ENCODE assay signal across 1 cellular context in the genomic region with DNA sequence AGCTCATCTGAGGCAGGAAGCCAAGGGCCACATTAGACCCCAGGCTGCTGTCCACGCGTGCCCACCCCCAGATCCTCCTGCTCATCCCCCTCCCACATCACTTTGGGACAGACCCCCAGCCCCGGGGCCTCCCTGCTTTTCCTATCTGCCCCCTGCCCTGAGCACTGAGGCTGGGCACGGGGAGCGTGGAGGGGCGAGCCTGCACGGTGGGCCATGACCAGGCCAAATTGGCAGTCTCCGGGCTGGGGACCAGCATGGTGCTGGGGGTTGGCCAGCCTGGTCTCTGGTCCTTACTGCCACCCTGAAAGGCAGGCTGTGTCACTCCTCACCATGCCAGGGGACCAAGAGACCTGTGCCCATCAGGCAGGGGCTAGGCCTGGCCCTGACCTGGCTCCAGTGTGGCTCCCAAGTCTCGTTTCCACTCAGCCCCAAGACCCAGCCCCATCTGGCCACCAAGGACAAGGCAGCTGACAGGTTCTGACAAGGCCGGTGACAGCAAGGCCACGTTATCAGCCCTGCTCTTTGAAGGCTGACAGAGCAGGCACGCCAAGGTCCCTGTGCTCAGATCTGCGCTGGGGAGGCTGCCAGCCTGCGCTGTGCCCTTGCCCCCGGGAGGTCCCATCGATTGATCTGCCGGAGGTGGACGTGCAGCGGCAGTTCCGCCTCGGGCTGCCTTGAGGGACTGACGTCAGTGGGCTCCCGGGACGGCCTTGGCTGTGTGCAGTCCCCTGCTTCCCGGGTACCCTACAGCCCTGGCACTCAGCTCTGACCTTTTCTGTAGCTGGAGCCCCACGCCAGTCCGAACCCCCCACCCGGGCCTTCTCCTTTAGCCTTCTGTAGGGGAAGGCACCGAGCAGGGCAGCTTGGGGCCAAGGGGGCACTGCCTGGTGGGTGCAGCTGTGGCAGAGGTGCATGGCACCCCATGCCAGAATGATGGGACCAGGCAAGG.
TF ChIP-seq lines count a peak whose summit lies in the region.

No MANE protein-coding gene starts in this region.

TF ChIP-seq in HepG2, 621 proteins besides CTCF, POLR2A, EP300 and RAD21 (continued from another document and continues in another):
- TF ChIP-seq ZNF619 (CRISPR knock-in tag; IDR thresholded peaks at IDR 0.05), result peak; percentile 58; the same call in 1 of the 2 replicates
- no peak for TF ChIP-seq KDM1A (CRISPR knock-in tag; IDR thresholded peaks at IDR 0.05)
- TF ChIP-seq, protein P1, sequence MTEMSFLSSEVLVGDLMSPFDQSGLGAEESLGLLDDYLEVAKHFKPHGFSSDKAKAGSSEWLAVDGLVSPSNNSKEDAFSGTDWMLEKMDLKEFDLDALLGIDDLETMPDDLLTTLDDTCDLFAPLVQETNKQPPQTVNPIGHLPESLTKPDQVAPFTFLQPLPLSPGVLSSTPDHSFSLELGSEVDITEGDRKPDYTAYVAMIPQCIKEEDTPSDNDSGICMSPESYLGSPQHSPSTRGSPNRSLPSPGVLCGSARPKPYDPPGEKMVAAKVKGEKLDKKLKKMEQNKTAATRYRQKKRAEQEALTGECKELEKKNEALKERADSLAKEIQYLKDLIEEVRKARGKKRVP (CRISPR knock-in tag; IDR thresholded peaks at IDR 0.05), result no peak
- peak; percentile 75; the same call in 1 of the 2 replicates for TF ChIP-seq ZNF776 (CRISPR knock-in tag; IDR thresholded peaks at IDR 0.05)
- TF ChIP-seq SRSF9 (IDR thresholded peaks at IDR 0.05; ENCODE audit: borderline replicate concordance, insufficient read depth, low read depth, low read length, poor library complexity, severe bottlenecking), result no peak
- no peak; the same call in 1 of the 2 replicates for TF ChIP-seq NFYC (CRISPR knock-in tag; IDR thresholded peaks at IDR 0.05)
- no peak for TF ChIP-seq SP140L (CRISPR knock-in tag; IDR thresholded peaks at IDR 0.05; ENCODE audit: borderline replicate concordance)
- peak; percentile 81 for TF ChIP-seq BCL6 (CRISPR knock-in tag; IDR thresholded peaks at IDR 0.05)
- TF ChIP-seq CHD4 (IDR thresholded peaks at IDR 0.05; ENCODE audit: borderline replicate concordance, low read length), result no peak
- peak; percentile 74; the same call in 1 of the 2 replicates for TF ChIP-seq POGZ (CRISPR knock-in tag; IDR thresholded peaks at IDR 0.05)
- TF ChIP-seq, protein P2, sequence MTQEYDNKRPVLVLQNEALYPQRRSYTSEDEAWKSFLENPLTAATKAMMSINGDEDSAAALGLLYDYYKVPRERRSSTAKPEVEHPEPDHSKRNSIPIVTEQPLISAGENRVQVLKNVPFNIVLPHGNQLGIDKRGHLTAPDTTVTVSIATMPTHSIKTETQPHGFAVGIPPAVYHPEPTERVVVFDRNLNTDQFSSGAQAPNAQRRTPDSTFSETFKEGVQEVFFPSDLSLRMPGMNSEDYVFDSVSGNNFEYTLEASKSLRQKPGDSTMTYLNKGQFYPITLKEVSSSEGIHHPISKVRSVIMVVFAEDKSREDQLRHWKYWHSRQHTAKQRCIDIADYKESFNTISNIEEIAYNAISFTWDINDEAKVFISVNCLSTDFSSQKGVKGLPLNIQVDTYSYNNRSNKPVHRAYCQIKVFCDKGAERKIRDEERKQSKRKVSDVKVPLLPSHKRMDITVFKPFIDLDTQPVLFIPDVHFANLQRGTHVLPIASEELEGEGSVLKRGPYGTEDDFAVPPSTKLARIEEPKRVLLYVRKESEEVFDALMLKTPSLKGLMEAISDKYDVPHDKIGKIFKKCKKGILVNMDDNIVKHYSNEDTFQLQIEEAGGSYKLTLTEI (CRISPR knock-in tag; conservative IDR thresholded peaks at IDR 0.05), result no peak
- TF ChIP-seq, protein P3, sequence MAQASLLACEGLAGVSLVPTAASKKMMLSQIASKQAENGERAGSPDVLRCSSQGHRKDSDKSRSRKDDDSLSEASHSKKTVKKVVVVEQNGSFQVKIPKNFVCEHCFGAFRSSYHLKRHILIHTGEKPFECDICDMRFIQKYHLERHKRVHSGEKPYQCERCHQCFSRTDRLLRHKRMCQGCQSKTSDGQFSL (CRISPR knock-in tag; IDR thresholded peaks at IDR 0.05), result no peak
- peak; percentile 74; the same call in 1 of the 2 replicates for TF ChIP-seq ZNF614 (CRISPR knock-in tag; IDR thresholded peaks at IDR 0.05; ENCODE audit: borderline replicate concordance)
- TF ChIP-seq, protein P4, sequence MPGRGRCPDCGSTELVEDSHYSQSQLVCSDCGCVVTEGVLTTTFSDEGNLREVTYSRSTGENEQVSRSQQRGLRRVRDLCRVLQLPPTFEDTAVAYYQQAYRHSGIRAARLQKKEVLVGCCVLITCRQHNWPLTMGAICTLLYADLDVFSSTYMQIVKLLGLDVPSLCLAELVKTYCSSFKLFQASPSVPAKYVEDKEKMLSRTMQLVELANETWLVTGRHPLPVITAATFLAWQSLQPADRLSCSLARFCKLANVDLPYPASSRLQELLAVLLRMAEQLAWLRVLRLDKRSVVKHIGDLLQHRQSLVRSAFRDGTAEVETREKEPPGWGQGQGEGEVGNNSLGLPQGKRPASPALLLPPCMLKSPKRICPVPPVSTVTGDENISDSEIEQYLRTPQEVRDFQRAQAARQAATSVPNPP (CRISPR knock-in tag; IDR thresholded peaks at IDR 0.05), result no peak
- TF ChIP-seq CC2D1A (CRISPR knock-in tag; IDR thresholded peaks at IDR 0.05), result 0 out of 2 replicates have a peak, but pooled peaks have one; percentile 54
- TF ChIP-seq ZNF569 (CRISPR knock-in tag; IDR thresholded peaks at IDR 0.05; ENCODE audit: borderline replicate concordance), result 0 out of 2 replicates have a peak, but pooled peaks have one; percentile 56
- TF ChIP-seq, protein P5, sequence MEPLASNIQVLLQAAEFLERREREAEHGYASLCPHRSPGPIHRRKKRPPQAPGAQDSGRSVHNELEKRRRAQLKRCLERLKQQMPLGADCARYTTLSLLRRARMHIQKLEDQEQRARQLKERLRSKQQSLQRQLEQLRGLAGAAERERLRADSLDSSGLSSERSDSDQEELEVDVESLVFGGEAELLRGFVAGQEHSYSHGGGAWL (CRISPR knock-in tag; IDR thresholded peaks at IDR 0.05), result peak; percentile 61; the same call in 1 of the 2 replicates
- TF ChIP-seq RBFOX2 (IDR thresholded peaks at IDR 0.05; ENCODE audit: low read depth, low read length), result no peak
- TF ChIP-seq, protein P6, sequence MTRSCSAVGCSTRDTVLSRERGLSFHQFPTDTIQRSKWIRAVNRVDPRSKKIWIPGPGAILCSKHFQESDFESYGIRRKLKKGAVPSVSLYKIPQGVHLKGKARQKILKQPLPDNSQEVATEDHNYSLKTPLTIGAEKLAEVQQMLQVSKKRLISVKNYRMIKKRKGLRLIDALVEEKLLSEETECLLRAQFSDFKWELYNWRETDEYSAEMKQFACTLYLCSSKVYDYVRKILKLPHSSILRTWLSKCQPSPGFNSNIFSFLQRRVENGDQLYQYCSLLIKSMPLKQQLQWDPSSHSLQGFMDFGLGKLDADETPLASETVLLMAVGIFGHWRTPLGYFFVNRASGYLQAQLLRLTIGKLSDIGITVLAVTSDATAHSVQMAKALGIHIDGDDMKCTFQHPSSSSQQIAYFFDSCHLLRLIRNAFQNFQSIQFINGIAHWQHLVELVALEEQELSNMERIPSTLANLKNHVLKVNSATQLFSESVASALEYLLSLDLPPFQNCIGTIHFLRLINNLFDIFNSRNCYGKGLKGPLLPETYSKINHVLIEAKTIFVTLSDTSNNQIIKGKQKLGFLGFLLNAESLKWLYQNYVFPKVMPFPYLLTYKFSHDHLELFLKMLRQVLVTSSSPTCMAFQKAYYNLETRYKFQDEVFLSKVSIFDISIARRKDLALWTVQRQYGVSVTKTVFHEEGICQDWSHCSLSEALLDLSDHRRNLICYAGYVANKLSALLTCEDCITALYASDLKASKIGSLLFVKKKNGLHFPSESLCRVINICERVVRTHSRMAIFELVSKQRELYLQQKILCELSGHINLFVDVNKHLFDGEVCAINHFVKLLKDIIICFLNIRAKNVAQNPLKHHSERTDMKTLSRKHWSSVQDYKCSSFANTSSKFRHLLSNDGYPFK (CRISPR knock-in tag; IDR thresholded peaks at IDR 0.05; ENCODE audit: borderline replicate concordance), result peak; percentile 55; the same call in 1 of the 2 replicates
- TF ChIP-seq NFE2L1 (CRISPR knock-in tag; IDR thresholded peaks at IDR 0.05; ENCODE audit: borderline replicate concordance), result peak; percentile 50; the same call in 1 of the 2 replicates
- TF ChIP-seq ZNF430 (CRISPR knock-in tag; IDR thresholded peaks at IDR 0.05), result no peak
- no peak for TF ChIP-seq ZNF577 (CRISPR knock-in tag; IDR thresholded peaks at IDR 0.05; ENCODE audit: borderline replicate concordance, low read depth)
- 0 out of 2 replicates have a peak, but pooled peaks have one; percentile 44 for TF ChIP-seq KAT7 (CRISPR knock-in tag; IDR thresholded peaks at IDR 0.05; ENCODE audit: borderline replicate concordance)
- TF ChIP-seq, protein P7, sequence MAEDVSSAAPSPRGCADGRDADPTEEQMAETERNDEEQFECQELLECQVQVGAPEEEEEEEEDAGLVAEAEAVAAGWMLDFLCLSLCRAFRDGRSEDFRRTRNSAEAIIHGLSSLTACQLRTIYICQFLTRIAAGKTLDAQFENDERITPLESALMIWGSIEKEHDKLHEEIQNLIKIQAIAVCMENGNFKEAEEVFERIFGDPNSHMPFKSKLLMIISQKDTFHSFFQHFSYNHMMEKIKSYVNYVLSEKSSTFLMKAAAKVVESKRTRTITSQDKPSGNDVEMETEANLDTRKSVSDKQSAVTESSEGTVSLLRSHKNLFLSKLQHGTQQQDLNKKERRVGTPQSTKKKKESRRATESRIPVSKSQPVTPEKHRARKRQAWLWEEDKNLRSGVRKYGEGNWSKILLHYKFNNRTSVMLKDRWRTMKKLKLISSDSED (CRISPR knock-in tag; IDR thresholded peaks at IDR 0.05), result no peak
- peak; percentile 82 for TF ChIP-seq PPARG (CRISPR knock-in tag; conservative IDR thresholded peaks at IDR 0.05)
- TF ChIP-seq, protein P8, sequence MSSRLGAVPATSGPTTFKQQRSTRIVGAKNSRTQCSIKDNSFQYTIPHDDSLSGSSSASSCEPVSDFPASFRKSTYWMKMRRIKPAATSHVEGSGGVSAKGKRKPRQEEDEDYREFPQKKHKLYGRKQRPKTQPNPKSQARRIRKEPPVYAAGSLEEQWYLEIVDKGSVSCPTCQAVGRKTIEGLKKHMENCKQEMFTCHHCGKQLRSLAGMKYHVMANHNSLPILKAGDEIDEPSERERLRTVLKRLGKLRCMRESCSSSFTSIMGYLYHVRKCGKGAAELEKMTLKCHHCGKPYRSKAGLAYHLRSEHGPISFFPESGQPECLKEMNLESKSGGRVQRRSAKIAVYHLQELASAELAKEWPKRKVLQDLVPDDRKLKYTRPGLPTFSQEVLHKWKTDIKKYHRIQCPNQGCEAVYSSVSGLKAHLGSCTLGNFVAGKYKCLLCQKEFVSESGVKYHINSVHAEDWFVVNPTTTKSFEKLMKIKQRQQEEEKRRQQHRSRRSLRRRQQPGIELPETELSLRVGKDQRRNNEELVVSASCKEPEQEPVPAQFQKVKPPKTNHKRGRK (CRISPR knock-in tag; IDR thresholded peaks at IDR 0.05), result no peak
- no peak for TF ChIP-seq ZNF24 (IDR thresholded peaks at IDR 0.05)
- TF ChIP-seq CEBPB (IDR thresholded peaks at IDR 0.05; ENCODE audit: borderline replicate concordance, low read depth, low read length), result no peak
- TF ChIP-seq KLF15 (CRISPR knock-in tag; IDR thresholded peaks at IDR 0.05; ENCODE audit: borderline replicate concordance), result no peak
- peak; percentile 84 for TF ChIP-seq SOX5 (CRISPR knock-in tag; IDR thresholded peaks at IDR 0.05; ENCODE audit: borderline replicate concordance)
- TF ChIP-seq MAZ (IDR thresholded peaks at IDR 0.05; ENCODE audit: borderline replicate concordance, low read depth, low read length), result no peak
- TF ChIP-seq MAZ (CRISPR knock-in tag; IDR thresholded peaks at IDR 0.05; ENCODE audit: low read depth), result peak; percentile 63; the same call in 1 of the 2 replicates
- TF ChIP-seq FIP1L1 (IDR thresholded peaks at IDR 0.05; ENCODE audit: borderline replicate concordance, insufficient read depth, low read depth, low read length), result no peak
- TF ChIP-seq HNRNPK (IDR thresholded peaks at IDR 0.05; ENCODE audit: low read depth, low read length, poor library complexity, severe bottlenecking), result no peak
- TF ChIP-seq MTA3 (CRISPR knock-in tag; IDR thresholded peaks at IDR 0.05), result no peak
- TF ChIP-seq GTF2F1 (IDR thresholded peaks at IDR 0.05; ENCODE audit: low read length), result no peak
- no peak for TF ChIP-seq ZNF674 (CRISPR knock-in tag; IDR thresholded peaks at IDR 0.05; ENCODE audit: low read depth)
- TF ChIP-seq, protein P9, sequence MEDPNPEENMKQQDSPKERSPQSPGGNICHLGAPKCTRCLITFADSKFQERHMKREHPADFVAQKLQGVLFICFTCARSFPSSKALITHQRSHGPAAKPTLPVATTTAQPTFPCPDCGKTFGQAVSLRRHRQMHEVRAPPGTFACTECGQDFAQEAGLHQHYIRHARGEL (CRISPR knock-in tag; IDR thresholded peaks at IDR 0.05), result no peak
- TF ChIP-seq ZSCAN25 (CRISPR knock-in tag; IDR thresholded peaks at IDR 0.05), result peak; percentile 94
- TF ChIP-seq ZMYM4 (CRISPR knock-in tag; IDR thresholded peaks at IDR 0.05), result peak; percentile 67
- no peak for TF ChIP-seq KLF13 (CRISPR knock-in tag; IDR thresholded peaks at IDR 0.05)
- no peak for TF ChIP-seq NAIF1 (CRISPR knock-in tag; IDR thresholded peaks at IDR 0.05; ENCODE audit: borderline replicate concordance)
- no peak; the same call in 1 of the 2 replicates for TF ChIP-seq FOXC1 (CRISPR knock-in tag; IDR thresholded peaks at IDR 0.05; ENCODE audit: borderline replicate concordance)
- no peak for TF ChIP-seq NFIC (IDR thresholded peaks at IDR 0.05; ENCODE audit: low read length)
- TF ChIP-seq GABPB1 (CRISPR knock-in tag; IDR thresholded peaks at IDR 0.05), result peak; percentile 85
- TF ChIP-seq, protein P10, sequence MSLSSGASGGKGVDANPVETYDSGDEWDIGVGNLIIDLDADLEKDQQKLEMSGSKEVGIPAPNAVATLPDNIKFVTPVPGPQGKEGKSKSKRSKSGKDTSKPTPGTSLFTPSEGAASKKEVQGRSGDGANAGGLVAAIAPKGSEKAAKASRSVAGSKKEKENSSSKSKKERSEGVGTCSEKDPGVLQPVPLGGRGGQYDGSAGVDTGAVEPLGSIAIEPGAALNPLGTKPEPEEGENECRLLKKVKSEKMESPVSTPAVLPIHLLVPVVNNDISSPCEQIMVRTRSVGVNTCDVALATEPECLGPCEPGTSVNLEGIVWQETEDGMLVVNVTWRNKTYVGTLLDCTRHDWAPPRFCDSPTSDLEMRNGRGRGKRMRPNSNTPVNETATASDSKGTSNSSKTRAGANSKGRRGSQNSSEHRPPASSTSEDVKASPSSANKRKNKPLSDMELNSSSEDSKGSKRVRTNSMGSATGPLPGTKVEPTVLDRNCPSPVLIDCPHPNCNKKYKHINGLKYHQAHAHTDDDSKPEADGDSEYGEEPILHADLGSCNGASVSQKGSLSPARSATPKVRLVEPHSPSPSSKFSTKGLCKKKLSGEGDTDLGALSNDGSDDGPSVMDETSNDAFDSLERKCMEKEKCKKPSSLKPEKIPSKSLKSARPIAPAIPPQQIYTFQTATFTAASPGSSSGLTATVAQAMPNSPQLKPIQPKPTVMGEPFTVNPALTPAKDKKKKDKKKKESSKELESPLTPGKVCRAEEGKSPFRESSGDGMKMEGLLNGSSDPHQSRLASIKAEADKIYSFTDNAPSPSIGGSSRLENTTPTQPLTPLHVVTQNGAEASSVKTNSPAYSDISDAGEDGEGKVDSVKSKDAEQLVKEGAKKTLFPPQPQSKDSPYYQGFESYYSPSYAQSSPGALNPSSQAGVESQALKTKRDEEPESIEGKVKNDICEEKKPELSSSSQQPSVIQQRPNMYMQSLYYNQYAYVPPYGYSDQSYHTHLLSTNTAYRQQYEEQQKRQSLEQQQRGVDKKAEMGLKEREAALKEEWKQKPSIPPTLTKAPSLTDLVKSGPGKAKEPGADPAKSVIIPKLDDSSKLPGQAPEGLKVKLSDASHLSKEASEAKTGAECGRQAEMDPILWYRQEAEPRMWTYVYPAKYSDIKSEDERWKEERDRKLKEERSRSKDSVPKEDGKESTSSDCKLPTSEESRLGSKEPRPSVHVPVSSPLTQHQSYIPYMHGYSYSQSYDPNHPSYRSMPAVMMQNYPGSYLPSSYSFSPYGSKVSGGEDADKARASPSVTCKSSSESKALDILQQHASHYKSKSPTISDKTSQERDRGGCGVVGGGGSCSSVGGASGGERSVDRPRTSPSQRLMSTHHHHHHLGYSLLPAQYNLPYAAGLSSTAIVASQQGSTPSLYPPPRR (CRISPR knock-in tag; IDR thresholded peaks at IDR 0.05; ENCODE audit: borderline replicate concordance), result peak; percentile 94
